8 cellular contexts compared by ENCODE assay signal in the genomic region with DNA sequence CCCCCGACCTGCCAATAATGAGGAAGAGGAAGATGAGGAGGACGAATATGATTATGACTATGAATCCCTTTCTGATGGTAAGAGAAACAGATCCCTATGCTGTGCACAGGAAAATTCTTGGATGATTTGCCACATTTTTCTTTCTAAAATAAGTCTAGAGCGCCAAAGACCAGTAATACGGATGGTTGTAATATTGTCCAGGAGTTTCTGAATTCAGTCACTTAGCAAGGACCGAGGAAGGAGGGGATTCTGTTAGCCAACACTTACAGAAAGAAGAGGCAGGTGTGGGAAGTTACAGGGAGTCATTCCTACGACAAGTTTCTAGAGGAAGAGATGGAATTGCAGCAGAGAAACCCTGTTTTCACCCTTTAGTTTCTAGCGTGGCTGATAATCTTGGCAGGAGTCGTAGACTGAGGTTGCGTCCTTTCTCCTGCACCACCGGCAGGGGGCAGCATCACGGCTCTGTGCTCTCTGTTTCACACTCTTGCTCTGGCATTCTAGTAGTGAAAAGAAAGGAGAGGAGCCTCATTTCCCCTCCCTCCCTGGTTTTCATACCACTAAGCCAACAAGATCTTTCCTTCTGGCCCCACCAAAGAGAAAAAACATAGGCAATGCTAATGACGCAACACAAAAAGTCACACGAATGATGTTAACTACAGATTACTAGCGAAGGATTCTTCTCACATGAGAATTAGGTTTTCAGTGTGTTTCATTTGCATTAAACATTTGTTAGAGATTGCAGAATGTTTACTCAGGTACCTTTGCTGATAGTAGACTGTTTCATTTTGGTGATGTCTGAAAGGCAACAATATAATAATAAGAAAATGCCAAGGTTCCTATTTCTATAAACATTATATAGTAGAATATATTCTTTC.
DNase-seq lines count a peak whose midpoint lies in the region; ATAC-seq and TF ChIP-seq lines count a peak whose summit lies in the region.

No MANE protein-coding gene starts in this region.

- ATAC-seq in GM18861 (IDR thresholded peaks at IDR 0.05; ENCODE audit: unreplicated experiment) (peak; percentile 60), HG03432 (IDR thresholded peaks at IDR 0.05; ENCODE audit: unreplicated experiment) (peak; percentile 71)

- peak; percentile 63 for DNase-seq in AG10803 (ENCODE audit: low read depth)
- DNase-seq in RPMI7951 (ENCODE audit: low read depth): peak; percentile 41
- peak; percentile 25 to 26 for DNase-seq in activated T-helper 1 cell treated with anti-CD3 and anti-CD28 coated beads, Interleukin-2, amount 50 U/mL, for 16 hours (ENCODE audit: low read depth in 1 of 2, low spot score in 1 of 2)
- peak; percentile 29 for DNase-seq in globus pallidus (ENCODE audit: low spot score)
- DNase-seq in pulmonary artery endothelial cell (ENCODE audit: low read depth, low spot score): peak; percentile 5
- no peak for DNase-seq in HuH-7.5 (ENCODE audit: low spot score)

- peak; percentile 96 for TF ChIP-seq CTCF in AG10803 (conservative IDR thresholded peaks at IDR 0.05; ENCODE audit: low read length)

- H3K4me3 ChIP-seq in AG10803 (ENCODE audit: low read length): no peak overlapping the region
